ENCODE assay signal across 8 cellular contexts in genomic region chr6:166862978-166863530, GRCh38.
DNase-seq lines count a peak whose midpoint lies in the region; ATAC-seq, FAIRE-seq and TF ChIP-seq lines count a peak whose summit lies in the region.

No MANE protein-coding gene starts in this region.

- no peak overlapping the region for H2BK20ac ChIP-seq in H1 (ENCODE audit: low read length)

- DNase-seq in H1 (ENCODE audit: low read depth in 1 of 2, low spot score in 2 of 2): no peak
- no peak for DNase-seq in psoas muscle
- no peak for DNase-seq in iPS-NIHi7 (ENCODE audit: extremely low spot score)
- no peak for DNase-seq in HK-2 (ENCODE audit: unreplicated experiment)
- no peak for DNase-seq in DMS79 (lab: John Stamatoyannopoulos, UW)

- H3K23ac ChIP-seq in H1 (ENCODE audit: insufficient read length): no peak overlapping the region

- H3K4me2 ChIP-seq in H1 (ENCODE audit: insufficient read depth in 1 of 2, low read depth in 2 of 2, low read length in 2 of 2): peak overlapping the region; percentile 83 to 93

- H3K9ac ChIP-seq in H1 (replicated peaks in 1 of 4; ENCODE audit: extremely low read depth in 1 of 4, low read depth in 3 of 4, low read length in 3 of 4): peak overlapping the region in 2 of 4 experiments; percentile 27 to 29; a peak in 3 of 7 replicates

- no peak overlapping the region for H3K14ac ChIP-seq in H1 (ENCODE audit: insufficient read length)

- H3K79me2 ChIP-seq in H1 (ENCODE audit: control insufficient read depth in 1 of 2, insufficient read depth in 2 of 2, low read length in 2 of 2): no peaks in the 10 kb centered on the region

- no peak overlapping the region for H2BK12ac ChIP-seq in H1 (ENCODE audit: low read depth, low read length)

- H3K9me3 ChIP-seq in H1 (ENCODE audit: insufficient read depth in 2 of 2, low read depth in 1 of 2, low read length in 1 of 2) (no peaks in the 10 kb centered on the region), psoas muscle (no peaks in the 10 kb centered on the region)

- no peak for TF ChIP-seq EP300 in H1 (IDR thresholded peaks at IDR 0.05; ENCODE audit: borderline replicate concordance in 1 of 2, low read depth in 2 of 2, low read length in 2 of 2)

- H3K4me1 ChIP-seq in H1 (replicated peaks in 1 of 4; ENCODE audit: control insufficient read depth in 3 of 4, insufficient read depth in 4 of 4, low read length in 3 of 4) (peaks cover 0 to 5% (median 0%) of the 10 kb centered on the region in 4 experiments; a peak in 3 of 7 replicates), psoas muscle (no peaks in the 10 kb centered on the region)

- peak overlapping the region; percentile 52 to 73 (median 64) for H3K4me3 ChIP-seq in H1 (ENCODE audit: extremely low read depth in 1 of 4, insufficient read depth in 2 of 4, low read depth in 3 of 4, low read length in 4 of 4)
- peak overlapping the region; percentile 67 for H3K4me3 ChIP-seq in psoas muscle

- no peaks in the 10 kb centered on the region for H3K36me3 ChIP-seq in H1 (ENCODE audit: control insufficient read depth in 2 of 4, insufficient read depth in 4 of 4, low read length in 3 of 4)
- no peaks in the 10 kb centered on the region for H3K36me3 ChIP-seq in psoas muscle (ENCODE audit: insufficient read depth in 1 of 2, low read depth in 1 of 2)

- no peak for TF ChIP-seq CTCF in H1 (IDR thresholded peaks at IDR 0.05; ENCODE audit: control extremely low read depth in 1 of 3, insufficient read depth in 1 of 3, low read depth in 1 of 3, low read length in 3 of 3)
- TF ChIP-seq CTCF in psoas muscle (IDR thresholded peaks at IDR 0.05): no peak

- no peak overlapping the region; the same call in 1 of the 2 replicates for H3K18ac ChIP-seq in H1 (ENCODE audit: extremely low read depth, low read length)

- no peaks in the 10 kb centered on the region for H3K79me1 ChIP-seq in H1 (ENCODE audit: low read depth, low read length)

- H4K91ac ChIP-seq in H1 (replicated peaks; ENCODE audit: insufficient read length, low read length): peak overlapping the region; percentile 71

- TF ChIP-seq RAD21 in H1 (IDR thresholded peaks at IDR 0.05 in 1 of 2, conservative IDR thresholded peaks at IDR 0.05 in 1 of 2; ENCODE audit: low read depth in 2 of 2, low read length in 2 of 2): no peak

- H3K27ac ChIP-seq in H1 (ENCODE audit: low read depth, low read length) (no peak overlapping the region), psoas muscle (no peak overlapping the region)

- no peak for FAIRE-seq in H1 (lab: Jason Lieb, UNC)

- WGBS in H1 (ENCODE audit: extremely low coverage in 1 of 2, insufficient coverage in 1 of 2, insufficient read length in 1 of 2, insufficient replicate concordance in 2 of 2, low coverage in 1 of 2, low lambda C conversion rate in 2 of 2, missing lambda C conversion rate in 1 of 2), 2 experiments: 31% methylated on average over 9 of the region's 21 CpGs; no CpG with 5 or more reads in 1 of the 2 experiments
- WGBS in psoas muscle, 3 donors: 25 to 30% (median 29%) methylated on average over 20 to 21 of the region's 21 CpGs

- TF ChIP-seq POLR2A in H1 (IDR thresholded peaks at IDR 0.05; ENCODE audit: control extremely low read depth in 1 of 2, low read depth in 2 of 2, low read length in 2 of 2): 0 out of 3 replicates have a peak, but pooled peaks of 1 of the 2 experiments have one; percentile 9

- 0 out of 2 replicates have a peak overlapping the region, but pooled peaks have one; percentile 38 for H2AFZ ChIP-seq in H1 (ENCODE audit: low read length)

- CTCF ChIA-PET in H1 (lab: Charles Lee; ENCODE audit: partially characterized antibody): interaction anchor here (0.7 to 1.8 kb wide), 9 partner anchors 9 to 126 kb away, joined by 3 to 10 read pairs (median 3); no protein-coding TSS in a partner anchor

- H4K20me1 ChIP-seq in H1 (replicated peaks in 1 of 2; ENCODE audit: control insufficient read depth in 1 of 2, insufficient read depth in 2 of 2, low read length in 2 of 2): no peaks in the 10 kb centered on the region

- no peak overlapping the region for H2BK5ac ChIP-seq in H1 (ENCODE audit: low read depth, low read length)

- no peak overlapping the region for H3K4ac ChIP-seq in H1 (replicated peaks; ENCODE audit: insufficient read length, low read depth, low read length)

- POLR2A ChIA-PET in H1 (lab: Charles Lee; ENCODE audit: partially characterized antibody): no interaction called here

- H2BK120ac ChIP-seq in H1 (replicated peaks; ENCODE audit: low read depth, low read length): no peak overlapping the region

- H3K23me2 ChIP-seq in H1 (ENCODE audit: low read depth, low read length): peaks cover 10% of the 10 kb centered on the region

- ATAC-seq in GM19023 (IDR thresholded peaks at IDR 0.05; ENCODE audit: unreplicated experiment) (peak; percentile 36), HG03135 (IDR thresholded peaks at IDR 0.05; ENCODE audit: unreplicated experiment) (peak; percentile 35), psoas muscle (peak in 1 of 4 donors; percentile 22), esophagus mucosa (no peak)

- peak overlapping the region; percentile 90 for H4K8ac ChIP-seq in H1 (ENCODE audit: extremely low read depth, insufficient read depth, low read length)

- no peak overlapping the region for H2AK5ac ChIP-seq in H1 (ENCODE audit: low read depth, low read length)

- intact Hi-C loops in psoas muscle (cut with DNase I): no loop called here

- H2BK15ac ChIP-seq in H1 (ENCODE audit: low read length): no peak overlapping the region

- H4K5ac ChIP-seq in H1 (ENCODE audit: insufficient read length, low read depth, low read length): peak overlapping the region; percentile 41

- no peak overlapping the region for H3K56ac ChIP-seq in H1 (replicated peaks; ENCODE audit: insufficient read length, low read depth, low read length)

- H3K27me3 ChIP-seq in H1 (replicated peaks in 1 of 4; ENCODE audit: control insufficient read depth in 3 of 4, extremely low read depth in 1 of 4, insufficient read depth in 3 of 4, low read length in 3 of 4) (peaks cover 0 to 10% (median 3%) of the 10 kb centered on the region in 4 experiments; a peak in 3 of 7 replicates), psoas muscle (ENCODE audit: insufficient read depth in 3 of 3, low read length in 2 of 3) (peaks cover 0 to 60% (median 10%) of the 10 kb centered on the region in 3 donors)

TF ChIP-seq in H1, 55 proteins besides CTCF, POLR2A, EP300 and RAD21:
- TF ChIP-seq ZNF274 (IDR thresholded peaks at IDR 0.05; ENCODE audit: borderline replicate concordance, extremely low read depth, low read length) (no peak), E2F6 (IDR thresholded peaks at IDR 0.05) (peak; percentile 55; the same call in 1 of the 2 replicates)
- TF ChIP-seq, protein P1, sequence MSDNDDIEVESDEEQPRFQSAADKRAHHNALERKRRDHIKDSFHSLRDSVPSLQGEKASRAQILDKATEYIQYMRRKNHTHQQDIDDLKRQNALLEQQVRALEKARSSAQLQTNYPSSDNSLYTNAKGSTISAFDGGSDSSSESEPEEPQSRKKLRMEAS (IDR thresholded peaks at IDR 0.05): peak; percentile 53
TF ChIP-seq in H1: peak in this region for 2.
